In genomic region chr1:93021539-93022134, GRCh38 we compare ENCODE assay signal across 8 cellular contexts. TPM values are rescaled to one million over a fixed set of nuclear protein-coding genes. Genes with fewer than 3 reads are reported as not detected.
A peak's percentile ranks its signal among the peaks of the same experiment; 100 is the strongest.
DNase-seq lines count a peak whose midpoint lies in the region; ATAC-seq and TF ChIP-seq lines count a peak whose summit lies in the region.

No MANE protein-coding gene starts in this region.

- H3K36me3 ChIP-seq in liver (ENCODE audit: control insufficient read depth in 4 of 4, insufficient read depth in 3 of 4, low read depth in 1 of 4, low read length in 3 of 4), result no peaks in the 10 kb centered on the region

- no peaks in the 10 kb centered on the region for H3K9me3 ChIP-seq in liver (ENCODE audit: control insufficient read depth in 4 of 4, low read length in 3 of 4)

- no peaks in the 10 kb centered on the region for H3K9me3 Mint-ChIP-seq in MCF 10A (ENCODE audit: unreplicated experiment)
- H3K9me3 Mint-ChIP-seq in activated CD4-positive, alpha-beta memory T cell treated with anti-CD3 and anti-CD28 coated beads, Interleukin-2, amount 10 ng/mL, durations not matched to agents 7 days and 5 days, result no peaks in the 10 kb centered on the region
- H3K9me3 Mint-ChIP-seq in activated CD4-positive, alpha-beta memory T cell treated with anti-CD3 and anti-CD28 coated beads for 36 hours, result no peaks in the 10 kb centered on the region

- no peak overlapping the region for H3K4me3 ChIP-seq in liver (ENCODE audit: low read depth in 1 of 3, low read length in 3 of 3)

- no TSS peak for BruUV-seq in MCF 10A (replicated peaks; lab: Mats Ljungman, UMichigan)

- no peaks in the 10 kb centered on the region for H3K27me3 ChIP-seq in liver (ENCODE audit: control insufficient read depth in 4 of 4, insufficient read depth in 4 of 4, low read length in 3 of 4)

- peak; percentile 92 to 94 for TF ChIP-seq RAD21 in liver (IDR thresholded peaks at IDR 0.05)

- DNase-seq in AG09319 (ENCODE audit: extremely low read depth, low read depth) (no peak), NCI-H748 treated with DMSO at 0.1 percent for 48 hours (lab: John Stamatoyannopoulos, UW) (peak; percentile 19), MCF 10A (ENCODE audit: unreplicated experiment) (peak; percentile 60)
- no peak for DNase-seq in activated CD4-positive, alpha-beta memory T cell treated with anti-CD3 and anti-CD28 coated beads, Interleukin-2, amount 10 ng/mL, durations not matched to agents 7 days and 5 days
- DNase-seq in activated CD4-positive, alpha-beta memory T cell treated with anti-CD3 and anti-CD28 coated beads for 36 hours, result no peak

- POLR2A ChIA-PET in MCF 10A (lab: Yijun Ruan, JAX), result no interaction called here
- POLR2A ChIA-PET in activated CD4-positive, alpha-beta memory T cell treated with anti-CD3 and anti-CD28 coated beads, Interleukin-2, amount 10 ng/mL, durations not matched to agents 7 days and 5 days (lab: Charles Lee), result interaction anchor here (0.5 kb wide), 1 partner anchor 27 kb away, joined by 3 read pairs; no protein-coding TSS in a partner anchor
- POLR2A ChIA-PET in activated CD4-positive, alpha-beta memory T cell treated with anti-CD3 and anti-CD28 coated beads for 36 hours (lab: Charles Lee), result interaction anchor here (0.6 kb wide), 1 partner anchor 99 kb away, joined by 3 read pairs; no protein-coding TSS in a partner anchor

- peaks cover 0 to 5% (median 0%) of the 10 kb centered on the region in 4 donors for H3K4me1 ChIP-seq in liver (ENCODE audit: control insufficient read depth in 4 of 4, insufficient read depth in 4 of 4, low read length in 3 of 4)

- H3K4me3 Mint-ChIP-seq in MCF 10A (ENCODE audit: unreplicated experiment), result no peak overlapping the region
- H3K4me3 Mint-ChIP-seq in activated CD4-positive, alpha-beta memory T cell treated with anti-CD3 and anti-CD28 coated beads, Interleukin-2, amount 10 ng/mL, durations not matched to agents 7 days and 5 days, result no peak overlapping the region
- no peak overlapping the region for H3K4me3 Mint-ChIP-seq in activated CD4-positive, alpha-beta memory T cell treated with anti-CD3 and anti-CD28 coated beads for 36 hours

- H3K4me1 Mint-ChIP-seq in MCF 10A (ENCODE audit: insufficient read depth, unreplicated experiment), result peaks cover under 1% of the 10 kb centered on the region
- peaks cover 6% of the 10 kb centered on the region for H3K4me1 Mint-ChIP-seq in activated CD4-positive, alpha-beta memory T cell treated with anti-CD3 and anti-CD28 coated beads, Interleukin-2, amount 10 ng/mL, durations not matched to agents 7 days and 5 days
- no peaks in the 10 kb centered on the region for H3K4me1 Mint-ChIP-seq in activated CD4-positive, alpha-beta memory T cell treated with anti-CD3 and anti-CD28 coated beads for 36 hours (ENCODE audit: low read depth)

- peaks cover 69% of the 10 kb centered on the region for H3K27me3 Mint-ChIP-seq in MCF 10A (ENCODE audit: insufficient read depth, unreplicated experiment)
- H3K27me3 Mint-ChIP-seq in activated CD4-positive, alpha-beta memory T cell treated with anti-CD3 and anti-CD28 coated beads, Interleukin-2, amount 10 ng/mL, durations not matched to agents 7 days and 5 days, result peaks cover 29% of the 10 kb centered on the region
- peaks cover 6% of the 10 kb centered on the region for H3K27me3 Mint-ChIP-seq in activated CD4-positive, alpha-beta memory T cell treated with anti-CD3 and anti-CD28 coated beads for 36 hours

- no peak overlapping the region for H3K9ac ChIP-seq in liver (ENCODE audit: low read depth in 1 of 2, low read length in 2 of 2)

- H3K27ac ChIP-seq in liver (ENCODE audit: low read depth in 1 of 2, low read length in 2 of 2), result no peak overlapping the region

- CTCF ChIA-PET in MCF 10A (lab: Yijun Ruan, JAX), result interaction anchor here (0.6 to 3.8 kb wide), 18 partner anchors 8 to 1025 kb away, joined by 3 to 28 read pairs (median 4); no protein-coding TSS in a partner anchor
- CTCF ChIA-PET in activated CD4-positive, alpha-beta memory T cell treated with anti-CD3 and anti-CD28 coated beads, Interleukin-2, amount 10 ng/mL, durations not matched to agents 7 days and 5 days (lab: Charles Lee), result interaction anchor here (1.1 to 4.5 kb wide), 8 partner anchors 17 to 283 kb away, joined by 3 to 40 read pairs (median 6); no protein-coding TSS in a partner anchor
- CTCF ChIA-PET in activated CD4-positive, alpha-beta memory T cell treated with anti-CD3 and anti-CD28 coated beads for 36 hours (lab: Charles Lee), result interaction anchor here (0.5 to 8.6 kb wide), 20 partner anchors 8 to 1024 kb away, joined by 3 to 141 read pairs (median 4); partner anchors contain the start of gene MTF2

- intact Hi-C loops in MCF 10A (cut with micrococcal nuclease), result loop anchor here (1.0 to 5.0 kb wide), 2 partner anchors 41 to 156 kb away; no protein-coding TSS in a partner anchor
- intact Hi-C loops in activated CD4-positive, alpha-beta memory T cell treated with anti-CD3 and anti-CD28 coated beads for 36 hours (cut with micrococcal nuclease), result loop anchor here (1.0 to 5.0 kb wide), 3 partner anchors 41 to 161 kb away; partner anchors contain the start of genes CCDC18, MTF2 and TMED5

- TF ChIP-seq CTCF in AG09319 (IDR thresholded peaks at IDR 0.05; ENCODE audit: low read depth, low read length) (peak; percentile 72), GM12872 (IDR thresholded peaks at IDR 0.05; ENCODE audit: insufficient read depth, low read depth, low read length) (peak; percentile 79), MCF 10A (IDR thresholded peaks at IDR 0.05; ENCODE audit: unreplicated experiment) (peak; percentile 45), liver (IDR thresholded peaks at IDR 0.05; ENCODE audit: low read depth, low read length, missing input control) (peak; percentile 89)

- no peaks in the 10 kb centered on the region for H3K36me3 Mint-ChIP-seq in MCF 10A (ENCODE audit: insufficient read depth, unreplicated experiment)
- no peaks in the 10 kb centered on the region for H3K36me3 Mint-ChIP-seq in activated CD4-positive, alpha-beta memory T cell treated with anti-CD3 and anti-CD28 coated beads, Interleukin-2, amount 10 ng/mL, durations not matched to agents 7 days and 5 days (ENCODE audit: low read depth)
- H3K36me3 Mint-ChIP-seq in activated CD4-positive, alpha-beta memory T cell treated with anti-CD3 and anti-CD28 coated beads for 36 hours, result no peaks in the 10 kb centered on the region

- 2% methylated on average over 4 of the region's 4 CpGs for WGBS in liver

- ATAC-seq in HG03066 (IDR thresholded peaks at IDR 0.05; ENCODE audit: low read depth, unreplicated experiment), result peak; percentile 60

- H3K27ac Mint-ChIP-seq in MCF 10A (ENCODE audit: low read depth, unreplicated experiment), result no peak overlapping the region
- H3K27ac Mint-ChIP-seq in activated CD4-positive, alpha-beta memory T cell treated with anti-CD3 and anti-CD28 coated beads, Interleukin-2, amount 10 ng/mL, durations not matched to agents 7 days and 5 days, result no peak overlapping the region
- H3K27ac Mint-ChIP-seq in activated CD4-positive, alpha-beta memory T cell treated with anti-CD3 and anti-CD28 coated beads for 36 hours, result no peak overlapping the region

TF ChIP-seq in liver, 16 proteins besides CTCF, POLR2A, EP300 and RAD21:
- peak; percentile 14 to 32 for TF ChIP-seq HNF4A (conservative IDR thresholded peaks at IDR 0.05)
- peak; percentile 20 for TF ChIP-seq SP1 (IDR thresholded peaks at IDR 0.05)
- TF ChIP-seq, protein P1, sequence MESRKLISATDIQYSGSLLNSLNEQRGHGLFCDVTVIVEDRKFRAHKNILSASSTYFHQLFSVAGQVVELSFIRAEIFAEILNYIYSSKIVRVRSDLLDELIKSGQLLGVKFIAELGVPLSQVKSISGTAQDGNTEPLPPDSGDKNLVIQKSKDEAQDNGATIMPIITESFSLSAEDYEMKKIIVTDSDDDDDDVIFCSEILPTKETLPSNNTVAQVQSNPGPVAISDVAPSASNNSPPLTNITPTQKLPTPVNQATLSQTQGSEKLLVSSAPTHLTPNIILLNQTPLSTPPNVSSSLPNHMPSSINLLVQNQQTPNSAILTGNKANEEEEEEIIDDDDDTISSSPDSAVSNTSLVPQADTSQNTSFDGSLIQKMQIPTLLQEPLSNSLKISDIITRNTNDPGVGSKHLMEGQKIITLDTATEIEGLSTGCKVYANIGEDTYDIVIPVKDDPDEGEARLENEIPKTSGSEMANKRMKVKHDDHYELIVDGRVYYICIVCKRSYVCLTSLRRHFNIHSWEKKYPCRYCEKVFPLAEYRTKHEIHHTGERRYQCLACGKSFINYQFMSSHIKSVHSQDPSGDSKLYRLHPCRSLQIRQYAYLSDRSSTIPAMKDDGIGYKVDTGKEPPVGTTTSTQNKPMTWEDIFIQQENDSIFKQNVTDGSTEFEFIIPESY (IDR thresholded peaks at IDR 0.05), result no peak
- TF ChIP-seq, protein P2, sequence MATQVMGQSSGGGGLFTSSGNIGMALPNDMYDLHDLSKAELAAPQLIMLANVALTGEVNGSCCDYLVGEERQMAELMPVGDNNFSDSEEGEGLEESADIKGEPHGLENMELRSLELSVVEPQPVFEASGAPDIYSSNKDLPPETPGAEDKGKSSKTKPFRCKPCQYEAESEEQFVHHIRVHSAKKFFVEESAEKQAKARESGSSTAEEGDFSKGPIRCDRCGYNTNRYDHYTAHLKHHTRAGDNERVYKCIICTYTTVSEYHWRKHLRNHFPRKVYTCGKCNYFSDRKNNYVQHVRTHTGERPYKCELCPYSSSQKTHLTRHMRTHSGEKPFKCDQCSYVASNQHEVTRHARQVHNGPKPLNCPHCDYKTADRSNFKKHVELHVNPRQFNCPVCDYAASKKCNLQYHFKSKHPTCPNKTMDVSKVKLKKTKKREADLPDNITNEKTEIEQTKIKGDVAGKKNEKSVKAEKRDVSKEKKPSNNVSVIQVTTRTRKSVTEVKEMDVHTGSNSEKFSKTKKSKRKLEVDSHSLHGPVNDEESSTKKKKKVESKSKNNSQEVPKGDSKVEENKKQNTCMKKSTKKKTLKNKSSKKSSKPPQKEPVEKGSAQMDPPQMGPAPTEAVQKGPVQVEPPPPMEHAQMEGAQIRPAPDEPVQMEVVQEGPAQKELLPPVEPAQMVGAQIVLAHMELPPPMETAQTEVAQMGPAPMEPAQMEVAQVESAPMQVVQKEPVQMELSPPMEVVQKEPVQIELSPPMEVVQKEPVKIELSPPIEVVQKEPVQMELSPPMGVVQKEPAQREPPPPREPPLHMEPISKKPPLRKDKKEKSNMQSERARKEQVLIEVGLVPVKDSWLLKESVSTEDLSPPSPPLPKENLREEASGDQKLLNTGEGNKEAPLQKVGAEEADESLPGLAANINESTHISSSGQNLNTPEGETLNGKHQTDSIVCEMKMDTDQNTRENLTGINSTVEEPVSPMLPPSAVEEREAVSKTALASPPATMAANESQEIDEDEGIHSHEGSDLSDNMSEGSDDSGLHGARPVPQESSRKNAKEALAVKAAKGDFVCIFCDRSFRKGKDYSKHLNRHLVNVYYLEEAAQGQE (IDR thresholded peaks at IDR 0.05), result no peak
TF ChIP-seq in liver: peak in this region for 2.

RNA-seq across cellular contexts. Expression of gene MTF2, which starts 57.4 kb away (rescaled TPM):
- total RNA-seq in MCF 10A (2022) (17.0 and 20.0 TPM in 2 replicates), liver (10 to 100 TPM; 14.9 to 17.8 TPM)
- 10 to 100 TPM in 1 of 2 donors, 1 to 10 TPM in 1; 3.2 to 10.3 TPM for polyA plus RNA-seq in liver
- 10 to 100 TPM; 55.5 to 56.6 TPM for total RNA-seq in activated CD4-positive, alpha-beta memory T cell treated with anti-CD3 and anti-CD28 coated beads, Interleukin-2, amount 10 ng/mL, durations not matched to agents 7 days and 5 days
- total RNA-seq in activated CD4-positive, alpha-beta memory T cell treated with anti-CD3 and anti-CD28 coated beads for 36 hours, result 10 to 100 TPM; 53.6 to 55.1 TPM

Comparison
In these comparisons a context has a peak if more than half of its experiments do, and no peak if none do; other contexts are left out.
1. DNase-seq: peak in NCI-H748 treated with DMSO at 0.1 percent for 48 hours (single experiment) and MCF 10A (single experiment); none in AG09319 (single experiment), activated CD4-positive, alpha-beta memory T cell treated with anti-CD3 and anti-CD28 coated beads, Interleukin-2, amount 10 ng/mL, durations not matched to agents 7 days and 5 days (single experiment) and activated CD4-positive, alpha-beta memory T cell treated with anti-CD3 and anti-CD28 coated beads for 36 hours (single experiment).
2. Peak in every context shown above with its lines, with median percentiles within 50 percentile points of each other: CTCF ChIP-seq.